18 cellular contexts compared by ENCODE assay signal in genomic region chr4:78758105-78758504, GRCh38. TPM values are rescaled to one million over a fixed set of nuclear protein-coding genes. Genes with fewer than 3 reads are reported as not detected.
DNase-seq lines count a peak whose midpoint lies in the region; FAIRE-seq and TF ChIP-seq lines count a peak whose summit lies in the region.
"Had no signal": no experiment of that assay in that cellular context is flagged by ENCODE, and none has a peak within 500 bp of the region (broad histone marks: within the 10 kb centered on the region; RNA-seq: fewer than 3 reads in every experiment).

No MANE protein-coding gene starts in this region.

- H3K36me3 ChIP-seq in OCI-LY7 (ENCODE audit: insufficient read depth, low read length) = no peaks in the 10 kb centered on the region
- H3K36me3 ChIP-seq in hepatocyte (replicated peaks; ENCODE audit: insufficient read depth, low read depth) = no peaks in the 10 kb centered on the region
- H3K36me3 ChIP-seq: BLaER1 had no signal

- H3K4me3 ChIP-seq in OCI-LY7 (ENCODE audit: low read depth, low read length, poor library complexity, severe bottlenecking) (no peak overlapping the region), hepatocyte (no peak overlapping the region)
- H3K4me3 ChIP-seq: BLaER1, GM23338 had no signal

- BruUV-seq in OCI-LY7 (replicated peaks; lab: Mats Ljungman, UMichigan) = no TSS peak

- no peak overlapping the region for H3K4me2 ChIP-seq in OCI-LY7 (ENCODE audit: low read length)
- peak overlapping the region; percentile 10 for H3K4me2 ChIP-seq in hepatocyte
- H3K4me2 ChIP-seq: BLaER1, GM23338 had no signal

- TF ChIP-seq CTCF in OCI-LY7 (conservative IDR thresholded peaks at IDR 0.05; ENCODE audit: low read length) (no peak), hepatocyte (IDR thresholded peaks at IDR 0.05; ENCODE audit: poor library complexity) (no peak)

- no peak for TF ChIP-seq POLR2A in GM12892 (IDR thresholded peaks at IDR 0.05; ENCODE audit: low read depth, low read length)

- H3K9me2 ChIP-seq in OCI-LY7 (ENCODE audit: insufficient read depth, low read length) = no peaks in the 10 kb centered on the region
- H3K9me2 ChIP-seq in hepatocyte (replicated peaks; ENCODE audit: insufficient read depth) = no peaks in the 10 kb centered on the region

- POLR2A ChIA-PET in OCI-LY7 (lab: Charles Lee) = interaction anchor here (0.6 to 3.9 kb wide), 5 partner anchors 9 to 867 kb away, joined by 3 to 24 read pairs (median 3); no protein-coding TSS in a partner anchor

- H3K79me2 ChIP-seq in OCI-LY7 (ENCODE audit: insufficient read depth, low read depth, low read length) = no peaks in the 10 kb centered on the region
- H3K79me2 ChIP-seq in hepatocyte = no peaks in the 10 kb centered on the region

- peak; percentile 9 for FAIRE-seq in GM12892 (lab: Jason Lieb, UNC)
- FAIRE-seq: GM12891, GM18507 had no signal

- H3K27ac ChIP-seq in OCI-LY7 (ENCODE audit: low read depth, low read length, poor library complexity, severe bottlenecking) (no peak overlapping the region), hepatocyte (peak overlapping the region; percentile 11)
- H3K27ac ChIP-seq: BLaER1, C4-2B had no signal

- H4K20me1 ChIP-seq in OCI-LY7 (ENCODE audit: insufficient read depth, low read length) (no peaks in the 10 kb centered on the region), hepatocyte (ENCODE audit: insufficient read depth, poor library complexity, severe bottlenecking) (no peaks in the 10 kb centered on the region)
- H4K20me1 ChIP-seq: BLaER1 had no signal

- intact Hi-C loops in OCI-LY7 (cut with micrococcal nuclease; ENCODE audit: unreplicated experiment) = no loop called here

- H3K4me1 ChIP-seq in OCI-LY7 (ENCODE audit: insufficient read depth, low read length, poor library complexity, severe bottlenecking) (peaks cover 30% of the 10 kb centered on the region), hepatocyte (ENCODE audit: insufficient read depth) (peaks cover 7% of the 10 kb centered on the region)
- H3K4me1 ChIP-seq: Caco-2 had no signal

- H3K27me3 ChIP-seq in hepatocyte = no peaks in the 10 kb centered on the region
- H3K27me3 ChIP-seq: BLaER1 had no signal

- no peak for DNase-seq in GM12892 (ENCODE audit: insufficient read length)
- DNase-seq in OCI-LY7 (ENCODE audit: low spot score) = no peak
- DNase-seq in hepatocyte (ENCODE audit: low spot score) = no peak
- no peak for DNase-seq in NCI-H2196 (lab: John Stamatoyannopoulos, UW; ENCODE audit: unreplicated experiment)
- DNase-seq in ACHN = no peak
- DNase-seq in T-helper 9 cell = no peak
- DNase-seq: Caco-2; CD4-positive, CD25-positive, alpha-beta regulatory T cell; CD8-positive, alpha-beta T cell; DMS153; DMS79 treated with DMSO at 0.1 percent for 48 hours; GF-D8; H9 had no signal

- H3K9me3 ChIP-seq in OCI-LY7 (ENCODE audit: low read length) = no peaks in the 10 kb centered on the region; the same call in 1 of the 2 replicates
- no peaks in the 10 kb centered on the region for H3K9me3 ChIP-seq in hepatocyte (ENCODE audit: low read depth)
- H3K9me3 ChIP-seq: BLaER1, Caco-2 had no signal

- H2AFZ ChIP-seq in OCI-LY7 (ENCODE audit: low read length) = peak overlapping the region; percentile 56; the same call in 1 of the 2 replicates
- no peak overlapping the region for H2AFZ ChIP-seq in hepatocyte
- H2AFZ ChIP-seq: GM23338 had no signal

- 97% methylated on average over 1 of the region's 1 CpG for WGBS in hepatocyte (ENCODE audit: low lambda C conversion rate, missing lambda C conversion rate)

- in situ Hi-C loops in ACHN (cut with HindIII; ENCODE audit: low pct_ligation_motif_present, low pct_unique_long_range_greater_than_20kb, low sequenced_read_pairs) = no loop called here

- CTCF ChIA-PET in OCI-LY7 (lab: Charles Lee; ENCODE audit: unreplicated experiment) = no interaction called here

RNA-seq across cellular contexts. Expression of gene BMP2K, which starts 18.0 kb away (rescaled TPM):
- 12.2 TPM for polyA plus RNA-seq in GM12892 (2012; ENCODE audit: missing spikeins)
- 26.1 and 43.4 TPM in 2 replicates for total RNA-seq in OCI-LY7 (2014; rRNA removed; shearing (Covaris generic))
- total RNA-seq in OCI-LY7 (2022) (61.1 and 66.1 TPM in 2 replicates), hepatocyte (92.5 and 96.5 TPM in 2 replicates)
- polyA plus RNA-seq in hepatocyte = 27.3 and 27.9 TPM in 2 replicates
